In the genomic region with DNA sequence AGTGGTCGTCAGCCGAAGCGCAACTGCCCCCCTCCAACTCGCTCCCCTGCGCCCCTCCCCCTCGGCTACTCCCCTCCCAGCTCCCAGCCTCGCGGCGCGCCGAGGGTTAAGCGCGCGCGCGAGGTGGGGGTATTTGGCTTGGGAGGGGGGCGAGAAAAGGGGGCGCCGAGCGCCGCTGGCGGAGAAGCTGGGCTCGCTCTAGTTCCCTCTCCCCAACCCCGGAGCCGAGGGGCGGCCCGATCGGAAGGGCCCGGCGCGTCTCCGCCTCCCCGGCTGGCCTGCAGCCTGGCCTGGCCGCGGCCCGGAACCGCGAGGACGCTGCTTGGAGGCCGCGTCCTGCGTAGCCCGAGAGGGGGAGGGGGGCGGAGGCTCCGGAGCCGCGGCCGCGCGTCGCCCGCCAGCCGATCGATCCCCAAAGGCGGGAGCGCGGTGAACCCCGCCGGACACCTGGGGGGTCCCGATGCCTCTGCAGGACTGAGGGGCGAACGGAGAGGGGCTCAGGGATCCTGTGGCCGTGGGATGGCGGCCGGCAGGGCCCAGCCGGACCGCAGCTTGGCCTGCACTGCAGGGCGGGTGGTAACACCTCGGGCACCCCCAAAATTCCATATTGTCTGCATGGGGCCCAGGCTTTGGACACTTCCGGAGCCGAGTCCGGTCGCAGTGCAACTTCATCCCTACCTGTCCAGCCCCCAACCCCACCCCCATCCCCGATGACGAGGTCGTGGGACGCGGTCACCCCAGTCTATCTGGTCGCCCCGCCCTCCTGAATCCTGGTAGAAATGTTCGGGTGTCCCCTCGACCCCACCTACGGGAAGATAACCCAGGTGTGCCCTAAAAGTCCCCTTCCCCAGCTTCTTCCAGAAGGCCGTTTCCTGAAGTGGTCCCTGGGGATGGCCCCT, we compare ENCODE assay signal across 1 cellular context.
TF ChIP-seq lines count a peak whose summit lies in the region.

No MANE protein-coding gene starts in this region.

TF ChIP-seq in HepG2, 621 proteins besides CTCF, POLR2A, EP300 and RAD21 (continued from another document and continues in another):
- TF ChIP-seq, protein P1, sequence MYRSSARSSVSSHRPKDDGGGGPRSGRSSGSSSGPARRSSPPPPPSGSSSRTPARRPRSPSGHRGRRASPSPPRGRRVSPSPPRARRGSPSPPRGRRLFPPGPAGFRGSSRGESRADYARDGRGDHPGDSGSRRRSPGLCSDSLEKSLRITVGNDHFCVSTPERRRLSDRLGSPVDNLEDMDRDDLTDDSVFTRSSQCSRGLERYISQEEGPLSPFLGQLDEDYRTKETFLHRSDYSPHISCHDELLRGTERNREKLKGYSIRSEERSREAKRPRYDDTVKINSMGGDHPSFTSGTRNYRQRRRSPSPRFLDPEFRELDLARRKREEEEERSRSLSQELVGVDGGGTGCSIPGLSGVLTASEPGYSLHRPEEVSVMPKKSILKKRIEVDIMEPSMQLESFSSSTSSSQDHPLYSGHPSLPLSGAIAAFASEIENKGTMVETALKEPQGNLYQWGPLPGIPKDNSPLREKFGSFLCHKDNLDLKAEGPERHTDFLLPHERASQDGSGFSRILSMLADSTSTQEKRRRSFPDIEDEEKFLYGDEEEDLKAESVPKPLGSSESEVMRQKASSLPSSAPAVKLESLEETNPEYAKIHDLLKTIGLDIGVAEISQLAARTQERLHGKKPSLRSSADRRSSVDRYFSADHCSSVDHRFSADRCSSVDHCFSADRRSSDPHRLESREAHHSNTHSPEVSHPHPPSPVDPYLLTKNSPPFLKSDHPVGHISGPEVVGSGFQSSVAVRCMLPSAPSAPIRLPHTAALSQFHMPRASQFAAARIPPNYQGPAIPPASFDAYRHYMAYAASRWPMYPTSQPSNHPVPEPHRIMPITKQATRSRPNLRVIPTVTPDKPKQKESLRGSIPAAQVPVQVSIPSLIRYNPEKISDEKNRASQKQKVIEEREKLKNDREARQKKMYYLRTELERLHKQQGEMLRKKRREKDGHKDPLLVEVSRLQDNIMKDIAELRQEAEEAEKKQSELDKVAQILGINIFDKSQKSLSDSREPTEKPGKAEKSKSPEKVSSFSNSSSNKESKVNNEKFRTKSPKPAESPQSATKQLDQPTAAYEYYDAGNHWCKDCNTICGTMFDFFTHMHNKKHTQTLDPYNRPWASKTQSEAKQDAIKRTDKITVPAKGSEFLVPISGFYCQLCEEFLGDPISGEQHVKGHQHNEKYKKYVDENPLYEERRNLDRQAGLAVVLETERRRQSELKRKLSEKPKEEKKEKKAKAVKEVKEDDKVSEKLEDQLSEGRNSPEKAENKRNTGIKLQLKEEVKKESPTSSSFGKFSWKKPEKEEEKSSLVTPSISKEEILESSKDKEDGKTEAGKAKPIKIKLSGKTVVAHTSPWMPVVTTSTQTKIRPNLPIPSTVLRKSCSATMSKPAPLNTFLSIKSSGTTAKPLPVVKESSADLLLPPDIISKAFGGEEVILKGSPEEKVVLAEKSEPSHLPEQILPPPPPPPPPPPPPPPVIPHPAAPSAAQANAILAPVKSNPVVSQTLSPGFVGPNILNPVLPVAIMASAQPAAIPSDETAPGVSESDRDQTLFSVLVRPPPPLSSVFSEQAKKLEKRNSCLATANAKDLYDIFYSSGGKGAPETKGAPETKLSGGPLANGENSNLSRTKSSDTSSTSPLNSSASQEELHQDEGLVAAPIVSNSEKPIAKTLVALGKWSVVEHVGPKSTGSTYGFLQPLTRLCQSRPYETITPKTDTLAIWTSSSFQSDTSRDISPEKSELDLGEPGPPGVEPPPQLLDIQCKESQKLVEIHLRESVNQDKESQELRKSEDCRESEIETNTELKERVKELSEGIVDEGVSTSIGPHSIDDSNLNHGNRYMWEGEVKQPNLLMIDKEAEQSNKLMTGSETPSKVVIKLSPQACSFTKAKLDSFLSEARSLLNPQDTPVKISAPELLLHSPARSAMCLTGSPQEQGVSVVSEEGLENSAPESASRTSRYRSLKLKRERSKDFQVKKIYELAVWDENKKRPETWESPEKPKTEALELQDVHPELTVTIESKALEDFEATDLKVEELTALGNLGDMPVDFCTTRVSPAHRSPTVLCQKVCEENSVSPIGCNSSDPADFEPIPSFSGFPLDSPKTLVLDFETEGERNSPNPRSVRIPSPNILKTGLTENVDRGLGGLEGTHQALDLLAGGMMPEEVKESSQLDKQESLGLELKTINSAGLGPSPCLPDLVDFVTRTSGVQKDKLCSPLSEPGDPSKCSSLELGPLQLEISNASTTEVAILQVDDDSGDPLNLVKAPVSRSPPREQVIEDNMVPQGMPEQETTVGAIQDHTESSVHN (CRISPR knock-in tag; IDR thresholded peaks at IDR 0.05) = peak; percentile 53; the same call in 1 of the 2 replicates
- peak; percentile 91 for TF ChIP-seq ZNF441 (CRISPR knock-in tag; IDR thresholded peaks at IDR 0.05; ENCODE audit: borderline replicate concordance)
- TF ChIP-seq GLI4 (CRISPR knock-in tag; IDR thresholded peaks at IDR 0.05; ENCODE audit: borderline replicate concordance) = 0 out of 2 replicates have a peak, but pooled peaks have one; percentile 64
- TF ChIP-seq ZNF460 (CRISPR knock-in tag; IDR thresholded peaks at IDR 0.05; ENCODE audit: borderline replicate concordance) = no peak
- no peak for TF ChIP-seq CHD2 (IDR thresholded peaks at IDR 0.05; ENCODE audit: low read depth, low read length)
- no peak for TF ChIP-seq ZNF780A (CRISPR knock-in tag; IDR thresholded peaks at IDR 0.05)
- no peak for TF ChIP-seq CBFB (CRISPR knock-in tag; IDR thresholded peaks at IDR 0.05)
- peak; percentile 57 for TF ChIP-seq SKI (IDR thresholded peaks at IDR 0.05; ENCODE audit: partially characterized antibody)
- TF ChIP-seq ZNF792 (CRISPR knock-in tag; IDR thresholded peaks at IDR 0.05) = peak; percentile 17; the same call in 1 of the 2 replicates
- TF ChIP-seq, protein P2, sequence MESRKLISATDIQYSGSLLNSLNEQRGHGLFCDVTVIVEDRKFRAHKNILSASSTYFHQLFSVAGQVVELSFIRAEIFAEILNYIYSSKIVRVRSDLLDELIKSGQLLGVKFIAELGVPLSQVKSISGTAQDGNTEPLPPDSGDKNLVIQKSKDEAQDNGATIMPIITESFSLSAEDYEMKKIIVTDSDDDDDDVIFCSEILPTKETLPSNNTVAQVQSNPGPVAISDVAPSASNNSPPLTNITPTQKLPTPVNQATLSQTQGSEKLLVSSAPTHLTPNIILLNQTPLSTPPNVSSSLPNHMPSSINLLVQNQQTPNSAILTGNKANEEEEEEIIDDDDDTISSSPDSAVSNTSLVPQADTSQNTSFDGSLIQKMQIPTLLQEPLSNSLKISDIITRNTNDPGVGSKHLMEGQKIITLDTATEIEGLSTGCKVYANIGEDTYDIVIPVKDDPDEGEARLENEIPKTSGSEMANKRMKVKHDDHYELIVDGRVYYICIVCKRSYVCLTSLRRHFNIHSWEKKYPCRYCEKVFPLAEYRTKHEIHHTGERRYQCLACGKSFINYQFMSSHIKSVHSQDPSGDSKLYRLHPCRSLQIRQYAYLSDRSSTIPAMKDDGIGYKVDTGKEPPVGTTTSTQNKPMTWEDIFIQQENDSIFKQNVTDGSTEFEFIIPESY (CRISPR knock-in tag; IDR thresholded peaks at IDR 0.05) = no peak
- TF ChIP-seq AGO1 (IDR thresholded peaks at IDR 0.05; ENCODE audit: low read depth, low read length, poor library complexity, severe bottlenecking) = no peak
- no peak for TF ChIP-seq ZNF326 (CRISPR knock-in tag; IDR thresholded peaks at IDR 0.05; ENCODE audit: borderline replicate concordance)
- peak; percentile 76; the same call in 1 of the 2 replicates for TF ChIP-seq FLYWCH1 (CRISPR knock-in tag; IDR thresholded peaks at IDR 0.05)
- no peak for TF ChIP-seq SYNCRIP (IDR thresholded peaks at IDR 0.05; ENCODE audit: insufficient read depth, low read depth, low read length)
- TF ChIP-seq ZNF629 (CRISPR knock-in tag; conservative IDR thresholded peaks at IDR 0.05) = no peak
- 0 out of 2 replicates have a peak, but pooled peaks have one; percentile 43 for TF ChIP-seq ZNF775 (CRISPR knock-in tag; IDR thresholded peaks at IDR 0.05; ENCODE audit: borderline replicate concordance)
- no peak for TF ChIP-seq FOXA1 (IDR thresholded peaks at IDR 0.05)
- no peak for TF ChIP-seq FOXA1 (CRISPR knock-in tag; IDR thresholded peaks at IDR 0.05)
- TF ChIP-seq BRD4 (CRISPR knock-in tag; IDR thresholded peaks at IDR 0.05) = peak; percentile 65; the same call in 1 of the 2 replicates
- TF ChIP-seq NR2F2 (IDR thresholded peaks at IDR 0.05; ENCODE audit: borderline replicate concordance, low read depth) = no peak
- TF ChIP-seq GABPB1 (CRISPR knock-in tag; IDR thresholded peaks at IDR 0.05) = peak; percentile 82
- TF ChIP-seq IRX3 (CRISPR knock-in tag; IDR thresholded peaks at IDR 0.05; ENCODE audit: borderline replicate concordance, low read depth) = peak; percentile 88
- 0 out of 2 replicates have a peak, but pooled peaks have one; percentile 53 for TF ChIP-seq GATA4 (IDR thresholded peaks at IDR 0.05; ENCODE audit: borderline replicate concordance, low read depth)
- no peak for TF ChIP-seq PCBP2 (optimal IDR thresholded peaks at IDR 0.05; ENCODE audit: low read depth, low read length, poor library complexity, severe bottlenecking)
- peak; percentile 92 for TF ChIP-seq ZBTB7B (CRISPR knock-in tag; IDR thresholded peaks at IDR 0.05)
- TF ChIP-seq CEBPB (IDR thresholded peaks at IDR 0.05; ENCODE audit: borderline replicate concordance, low read depth, low read length) = no peak
- peak; percentile 96 for TF ChIP-seq ZSCAN31 (CRISPR knock-in tag; IDR thresholded peaks at IDR 0.05; ENCODE audit: low read depth)
- TF ChIP-seq SIN3A (IDR thresholded peaks at IDR 0.05; ENCODE audit: borderline replicate concordance, low read depth, low read length) = 0 out of 2 replicates have a peak, but pooled peaks have one; percentile 48
- TF ChIP-seq HMG20B (CRISPR knock-in tag; conservative IDR thresholded peaks at IDR 0.05) = 0 out of 2 replicates have a peak, but pooled peaks have one; percentile 31
- TF ChIP-seq ZNF773 (CRISPR knock-in tag; IDR thresholded peaks at IDR 0.05; ENCODE audit: borderline replicate concordance) = no peak
- TF ChIP-seq, protein P3, sequence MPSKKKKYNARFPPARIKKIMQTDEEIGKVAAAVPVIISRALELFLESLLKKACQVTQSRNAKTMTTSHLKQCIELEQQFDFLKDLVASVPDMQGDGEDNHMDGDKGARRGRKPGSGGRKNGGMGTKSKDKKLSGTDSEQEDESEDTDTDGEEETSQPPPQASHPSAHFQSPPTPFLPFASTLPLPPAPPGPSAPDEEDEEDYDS (CRISPR knock-in tag; IDR thresholded peaks at IDR 0.05) = no peak; the same call in 1 of the 2 replicates
- no peak for TF ChIP-seq SMYD3 (CRISPR knock-in tag; IDR thresholded peaks at IDR 0.05)
- peak; percentile 21; the same call in 1 of the 2 replicates for TF ChIP-seq MEIS2 (CRISPR knock-in tag; IDR thresholded peaks at IDR 0.05)
- TF ChIP-seq CBX1 (IDR thresholded peaks at IDR 0.05; ENCODE audit: low read depth) = peak; percentile 46
- TF ChIP-seq CCAR2 (optimal IDR thresholded peaks at IDR 0.05; ENCODE audit: low read depth, low read length) = no peak
- peak; percentile 75; the same call in 1 of the 2 replicates for TF ChIP-seq POGZ (CRISPR knock-in tag; IDR thresholded peaks at IDR 0.05)
- no peak for TF ChIP-seq ZNF234 (CRISPR knock-in tag; conservative IDR thresholded peaks at IDR 0.05)
- no peak for TF ChIP-seq ZNF530 (CRISPR knock-in tag; IDR thresholded peaks at IDR 0.05; ENCODE audit: low read depth)
- peak; percentile 84 for TF ChIP-seq HDAC1 (CRISPR knock-in tag; IDR thresholded peaks at IDR 0.05)
- TF ChIP-seq ZNF225 (CRISPR knock-in tag; IDR thresholded peaks at IDR 0.05) = no peak; the same call in 1 of the 2 replicates
- TF ChIP-seq, protein P4, sequence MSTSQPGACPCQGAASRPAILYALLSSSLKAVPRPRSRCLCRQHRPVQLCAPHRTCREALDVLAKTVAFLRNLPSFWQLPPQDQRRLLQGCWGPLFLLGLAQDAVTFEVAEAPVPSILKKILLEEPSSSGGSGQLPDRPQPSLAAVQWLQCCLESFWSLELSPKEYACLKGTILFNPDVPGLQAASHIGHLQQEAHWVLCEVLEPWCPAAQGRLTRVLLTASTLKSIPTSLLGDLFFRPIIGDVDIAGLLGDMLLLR (CRISPR knock-in tag; IDR thresholded peaks at IDR 0.05) = peak; percentile 66; the same call in 1 of the 2 replicates
- TF ChIP-seq ZNF572 (CRISPR knock-in tag; IDR thresholded peaks at IDR 0.05) = no peak
- no peak for TF ChIP-seq ZNF468 (CRISPR knock-in tag; IDR thresholded peaks at IDR 0.05)
- TF ChIP-seq ERF (CRISPR knock-in tag; IDR thresholded peaks at IDR 0.05) = peak; percentile 60; the same call in 1 of the 2 replicates
- TF ChIP-seq, protein P5, sequence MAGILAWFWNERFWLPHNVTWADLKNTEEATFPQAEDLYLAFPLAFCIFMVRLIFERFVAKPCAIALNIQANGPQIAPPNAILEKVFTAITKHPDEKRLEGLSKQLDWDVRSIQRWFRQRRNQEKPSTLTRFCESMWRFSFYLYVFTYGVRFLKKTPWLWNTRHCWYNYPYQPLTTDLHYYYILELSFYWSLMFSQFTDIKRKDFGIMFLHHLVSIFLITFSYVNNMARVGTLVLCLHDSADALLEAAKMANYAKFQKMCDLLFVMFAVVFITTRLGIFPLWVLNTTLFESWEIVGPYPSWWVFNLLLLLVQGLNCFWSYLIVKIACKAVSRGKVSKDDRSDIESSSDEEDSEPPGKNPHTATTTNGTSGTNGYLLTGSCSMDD (CRISPR knock-in tag; IDR thresholded peaks at IDR 0.05) = no peak
- TF ChIP-seq ZMYM4 (CRISPR knock-in tag; IDR thresholded peaks at IDR 0.05) = peak; percentile 86
- TF ChIP-seq, protein P6, sequence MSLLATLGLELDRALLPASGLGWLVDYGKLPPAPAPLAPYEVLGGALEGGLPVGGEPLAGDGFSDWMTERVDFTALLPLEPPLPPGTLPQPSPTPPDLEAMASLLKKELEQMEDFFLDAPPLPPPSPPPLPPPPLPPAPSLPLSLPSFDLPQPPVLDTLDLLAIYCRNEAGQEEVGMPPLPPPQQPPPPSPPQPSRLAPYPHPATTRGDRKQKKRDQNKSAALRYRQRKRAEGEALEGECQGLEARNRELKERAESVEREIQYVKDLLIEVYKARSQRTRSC (CRISPR knock-in tag; IDR thresholded peaks at IDR 0.05; ENCODE audit: low read depth) = peak; percentile 55; the same call in 1 of the 2 replicates
- TF ChIP-seq MEF2D (CRISPR knock-in tag; IDR thresholded peaks at IDR 0.05) = no peak
- TF ChIP-seq, protein P7, sequence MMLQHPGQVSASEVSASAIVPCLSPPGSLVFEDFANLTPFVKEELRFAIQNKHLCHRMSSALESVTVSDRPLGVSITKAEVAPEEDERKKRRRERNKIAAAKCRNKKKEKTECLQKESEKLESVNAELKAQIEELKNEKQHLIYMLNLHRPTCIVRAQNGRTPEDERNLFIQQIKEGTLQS (CRISPR knock-in tag; IDR thresholded peaks at IDR 0.05) = peak; percentile 23
- no peak for TF ChIP-seq TCF7L2 (IDR thresholded peaks at IDR 0.05; ENCODE audit: low read depth, low read length)
- no peak for TF ChIP-seq ZFP62 (CRISPR knock-in tag; IDR thresholded peaks at IDR 0.05)
- peak; percentile 54; the same call in 1 of the 2 replicates for TF ChIP-seq ZFP82 (CRISPR knock-in tag; IDR thresholded peaks at IDR 0.05; ENCODE audit: borderline replicate concordance)
- no peak for TF ChIP-seq CENPX (CRISPR knock-in tag; IDR thresholded peaks at IDR 0.05)
- TF ChIP-seq YEATS2 (CRISPR knock-in tag; IDR thresholded peaks at IDR 0.05; ENCODE audit: borderline replicate concordance) = peak; percentile 72
- TF ChIP-seq ZNF207 (IDR thresholded peaks at IDR 0.05; ENCODE audit: borderline replicate concordance) = no peak
